In the genomic region with DNA sequence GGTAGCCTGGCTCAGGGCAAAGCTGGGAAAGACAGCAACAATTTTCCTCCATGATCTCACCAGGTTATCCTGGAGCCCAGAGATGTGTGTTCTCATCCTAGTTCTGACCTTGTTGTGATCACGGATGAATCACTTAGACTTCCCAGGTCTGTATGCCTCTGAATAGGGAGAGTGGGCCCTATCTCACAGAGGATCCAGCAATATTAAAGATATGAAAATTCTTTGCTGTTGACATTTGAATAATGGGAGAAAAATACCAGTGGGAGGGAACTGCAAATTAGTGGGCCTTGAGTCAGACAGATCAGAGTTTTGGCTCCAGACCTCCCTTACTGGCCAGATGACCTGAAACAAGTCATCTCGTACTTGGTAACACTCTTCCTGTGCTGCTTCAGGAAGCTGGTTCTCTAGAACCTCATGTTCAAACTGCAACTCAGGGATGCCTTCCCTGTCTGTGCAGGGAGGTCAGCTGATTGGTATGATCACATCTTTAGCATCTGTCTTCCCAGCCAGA, we compare ENCODE assay signal across 8 cellular contexts. TPM values are rescaled to one million over a fixed set of nuclear protein-coding genes. Genes with fewer than 3 reads are reported as not detected.
DNase-seq lines count a peak whose midpoint lies in the region; ATAC-seq and TF ChIP-seq lines count a peak whose summit lies in the region.

No MANE protein-coding gene starts in this region.

- H3K79me2 ChIP-seq in PC-9 (ENCODE audit: low read depth): no peaks in the 10 kb centered on the region

- TF ChIP-seq CTCF in endothelial cell (IDR thresholded peaks at IDR 0.05; ENCODE audit: unreplicated experiment) (no peak), omental fat pad (IDR thresholded peaks at IDR 0.05) (no peak), PC-9 (conservative IDR thresholded peaks at IDR 0.05) (no peak)

- peaks cover 2% of the 10 kb centered on the region for H3K27me3 Mint-ChIP-seq in endothelial cell (ENCODE audit: unreplicated experiment)

- H3K36me3 Mint-ChIP-seq in endothelial cell (ENCODE audit: low read depth, unreplicated experiment): no peaks in the 10 kb centered on the region

- H3K27me3 ChIP-seq in MG63: no peaks in the 10 kb centered on the region
- no peaks in the 10 kb centered on the region for H3K27me3 ChIP-seq in PC-9 (ENCODE audit: insufficient read depth, low read depth)

- intact Hi-C loops in PC-9 (cut with micrococcal nuclease; ENCODE audit: unreplicated experiment): no loop called here

- no peaks in the 10 kb centered on the region for H4K20me1 ChIP-seq in PC-9 (ENCODE audit: insufficient read depth)

- POLR2A ChIA-PET in PC-9 (lab: Charles Lee; ENCODE audit: unreplicated experiment): no interaction called here

- peak overlapping the region; percentile 67 for H3K27ac Mint-ChIP-seq in endothelial cell (ENCODE audit: unreplicated experiment)

- H3K9me3 ChIP-seq in MG63: no peaks in the 10 kb centered on the region
- no peaks in the 10 kb centered on the region for H3K9me3 ChIP-seq in PC-9 (ENCODE audit: insufficient read depth, low read depth)

- ATAC-seq in omental fat pad (ENCODE audit: low FRiP score) (peak; percentile 88), GM18505 (IDR thresholded peaks at IDR 0.05; ENCODE audit: unreplicated experiment) (no peak)

- no peak overlapping the region for H3K27ac ChIP-seq in PC-9

- H3K9me2 ChIP-seq in PC-9 (ENCODE audit: insufficient read depth): no peaks in the 10 kb centered on the region

- no peak overlapping the region for H3K4me3 ChIP-seq in MG63
- no peak overlapping the region for H3K4me3 ChIP-seq in PC-9

- peak overlapping the region; percentile 12 for H3K4me3 Mint-ChIP-seq in endothelial cell (ENCODE audit: unreplicated experiment)

- no peaks in the 10 kb centered on the region for H3K9me3 Mint-ChIP-seq in endothelial cell (ENCODE audit: unreplicated experiment)

- H3K4me1 ChIP-seq in PC-9 (replicated peaks; ENCODE audit: insufficient read depth): peaks cover 17% of the 10 kb centered on the region

- H3K4me2 ChIP-seq in PC-9: no peak overlapping the region

- DNase-seq in CD1c-positive myeloid dendritic cell (ENCODE audit: extremely low spot score) (peak; percentile 37), MG63 (peak; percentile 54), endothelial cell (ENCODE audit: low spot score) (no peak), omental fat pad (ENCODE audit: low spot score) (no peak), retina (no peak), PC-9 (no peak), NCI-H748 (lab: John Stamatoyannopoulos, UW; ENCODE audit: unreplicated experiment) (no peak)

- no peak for TF ChIP-seq POLR2A in GM18505 (IDR thresholded peaks at IDR 0.05; ENCODE audit: borderline replicate concordance, extremely low read depth, insufficient read depth, insufficient read length)

- H3K4me1 Mint-ChIP-seq in endothelial cell (ENCODE audit: unreplicated experiment): peaks cover 28% of the 10 kb centered on the region

- H2AFZ ChIP-seq in PC-9: no peak overlapping the region

- CTCF ChIA-PET in PC-9 (lab: Charles Lee): no interaction called here

- BruUV-seq in PC-9 (replicated peaks; lab: Mats Ljungman, UMichigan): no TSS peak

- peaks cover 37% of the 10 kb centered on the region for H3F3A ChIP-seq in PC-9 (ENCODE audit: insufficient read depth, low read depth)

- H3K36me3 ChIP-seq in MG63: peaks cover 2% of the 10 kb centered on the region
- H3K36me3 ChIP-seq in PC-9 (ENCODE audit: low read depth): peaks cover 3% of the 10 kb centered on the region; the same call in 1 of the 2 replicates

RNA-seq across cellular contexts. Expression of gene RNF19B, which starts 32.8 kb away (rescaled TPM):
- total RNA-seq in MG63 (2014; rRNA removed; shearing (Covaris generic); ENCODE audit: low replicate concordance): 5.0 and 6.9 TPM in 2 replicates
- total RNA-seq in endothelial cell (ENCODE audit: unreplicated experiment) (18.8 TPM), omental fat pad (10 to 100 TPM; 15.0 to 38.8 (median 29.2) TPM), PC-9 (2021) (25.4 and 25.5 TPM in 2 replicates)

RNA-seq across cellular contexts. Expression of gene AK2, which starts 39.2 kb away (rescaled TPM):
- 302 and 372 TPM in 2 replicates for total RNA-seq in MG63 (2014; rRNA removed; shearing (Covaris generic); ENCODE audit: low replicate concordance)
- 74.6 TPM for total RNA-seq in endothelial cell (ENCODE audit: unreplicated experiment)
- 100 to 1,000 TPM; 146 to 297 (median 161) TPM for total RNA-seq in omental fat pad
- total RNA-seq in PC-9 (2021): 191 and 232 TPM in 2 replicates

Comparison
In these comparisons a context has a peak if more than half of its experiments do, and no peak if none do; other contexts are left out.
1. DNase-seq: peak in CD1c-positive myeloid dendritic cell (single experiment) and MG63 (single experiment); none in endothelial cell (single experiment), omental fat pad (single experiment), retina (single experiment), PC-9 (0 of 2) and NCI-H748 (single experiment).